15 cellular contexts compared by ENCODE assay signal in genomic region chr16:63652091-63652490, GRCh38.
"Had no signal": no experiment of that assay in that cellular context is flagged by ENCODE, and none has a peak within 500 bp of the region (broad histone marks: within the 10 kb centered on the region; RNA-seq: fewer than 3 reads in every experiment).

No MANE protein-coding gene starts in this region.

- DNase-seq: activated CD4-positive, alpha-beta T cell treated with anti-CD3 and anti-CD28 coated beads, Interleukin-2, amount 50 U/mL, for 1 hour; activated effector memory CD4-positive, alpha-beta T cell treated with Interleukin-2 at 50 U/mL for 16 hours; activated T-cell treated with anti-CD3 and anti-CD28 coated beads, Interleukin-2, amount 50 U/mL, for 1 hour; colonic mucosa; esophagus squamous epithelium; foreskin fibroblast; islet precursor cell; mammary epithelial cell; nephron progenitor cell; stimulated activated CD4-positive, alpha-beta T cell treated with anti-CD3 and anti-CD28 coated beads, Interleukin-15, amount 100 ng/mL, for 24 hours; stimulated activated CD4-positive, alpha-beta T cell treated with anti-CD3 and anti-CD28 coated beads, Interleukin-4, amount 100 ng/mL, for 24 hours had no signal

- H3K27ac ChIP-seq: colonic mucosa, esophagus squamous epithelium, thoracic aorta had no signal

- ATAC-seq: left lobe of liver had no signal

- H3K36me3 ChIP-seq: colonic mucosa, esophagus squamous epithelium, thoracic aorta had no signal

- H3K4me1 ChIP-seq: colonic mucosa had no signal

- H3K9me3 ChIP-seq: colonic mucosa, esophagus squamous epithelium, thoracic aorta had no signal

- H3K4me3 ChIP-seq: colonic mucosa, esophagus squamous epithelium, thoracic aorta had no signal

- H3K27ac Mint-ChIP-seq: activated naive CD4-positive, alpha-beta T cell treated with anti-CD3 and anti-CD28 coated beads, Interleukin-2, amount 50 U/mL, for 24 hours; nephron progenitor cell; stimulated activated naive CD8-positive, alpha-beta T cell treated with anti-CD3 and anti-CD28 coated beads, Interleukin-15, Interleukin-2, amounts not matched to agents 100 ng/mL and 50 ng/mL, for 24 hours had no signal

- H3K27me3 ChIP-seq: colonic mucosa, esophagus squamous epithelium had no signal

- H3K27me3 Mint-ChIP-seq: activated naive CD4-positive, alpha-beta T cell treated with anti-CD3 and anti-CD28 coated beads, Interleukin-2, amount 50 U/mL, for 24 hours; stimulated activated naive CD8-positive, alpha-beta T cell treated with anti-CD3 and anti-CD28 coated beads, Interleukin-15, Interleukin-2, amounts not matched to agents 100 ng/mL and 50 ng/mL, for 24 hours had no signal

- H3K4me3 Mint-ChIP-seq: activated naive CD4-positive, alpha-beta T cell treated with anti-CD3 and anti-CD28 coated beads, Interleukin-2, amount 50 U/mL, for 24 hours; nephron progenitor cell; stimulated activated naive CD8-positive, alpha-beta T cell treated with anti-CD3 and anti-CD28 coated beads, Interleukin-15, Interleukin-2, amounts not matched to agents 100 ng/mL and 50 ng/mL, for 24 hours had no signal

- H3K4me1 Mint-ChIP-seq: activated naive CD4-positive, alpha-beta T cell treated with anti-CD3 and anti-CD28 coated beads, Interleukin-2, amount 50 U/mL, for 24 hours; nephron progenitor cell had no signal

- H3K9me3 Mint-ChIP-seq: nephron progenitor cell had no signal

- H3K36me3 Mint-ChIP-seq: activated naive CD4-positive, alpha-beta T cell treated with anti-CD3 and anti-CD28 coated beads, Interleukin-2, amount 50 U/mL, for 24 hours had no signal
